ENCODE assay signal across 11 cellular contexts in the genomic region with DNA sequence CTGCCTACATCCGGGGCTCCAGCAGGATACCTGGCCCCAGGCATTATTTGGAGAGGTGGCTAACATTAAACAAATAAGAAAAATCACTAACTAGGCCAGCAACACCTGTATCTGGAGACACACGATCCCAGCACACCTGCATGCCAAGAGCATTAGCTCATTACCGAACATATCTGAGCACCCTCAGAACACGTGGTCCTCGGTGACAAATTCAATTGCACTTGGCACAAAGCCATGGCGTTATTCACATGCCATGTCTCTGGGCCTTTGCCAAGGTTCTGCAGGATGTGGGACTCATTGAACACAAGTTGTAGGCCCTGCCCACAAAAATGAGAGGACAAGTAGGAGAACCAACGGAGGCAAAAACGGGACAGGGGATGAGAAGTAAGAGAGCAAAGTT.
DNase-seq lines count a peak whose midpoint lies in the region; ATAC-seq and TF ChIP-seq lines count a peak whose summit lies in the region.
"Had no signal": no experiment of that assay in that cellular context is flagged by ENCODE, and none has a peak within 500 bp of the region (broad histone marks: within the 10 kb centered on the region; RNA-seq: fewer than 3 reads in every experiment).

No MANE protein-coding gene starts in this region.

- H3K4me1 Mint-ChIP-seq in mesothelial cell of epicardium, result peaks cover 11% of the 10 kb centered on the region
- no peaks in the 10 kb centered on the region for H3K4me1 Mint-ChIP-seq in T-helper 2 cell treated with Interferon-gamma antibody and Interleukin-4, amounts not matched to agents 5 μg/mL and 100 μg/mL, for 36 hours (ENCODE audit: low read depth)
- H3K4me1 Mint-ChIP-seq in natural killer cell treated with Interleukin-12 subunit alpha and Interleukin-12 subunit beta and Interleukin-15 and Interleukin-18, amount 100 ng/mL, for 72 hours (ENCODE audit: low read depth in 2 of 2), result no peaks in the 10 kb centered on the region
- no peaks in the 10 kb centered on the region for H3K4me1 Mint-ChIP-seq in CD4-positive, alpha-beta T cell (ENCODE audit: low read depth)
- H3K4me1 Mint-ChIP-seq: immature natural killer cell had no signal

- no peak overlapping the region for H3K4me3 Mint-ChIP-seq in mesothelial cell of epicardium
- H3K4me3 Mint-ChIP-seq in T-helper 2 cell treated with Interferon-gamma antibody and Interleukin-4, amounts not matched to agents 5 μg/mL and 100 μg/mL, for 36 hours, result no peak overlapping the region
- no peak overlapping the region for H3K4me3 Mint-ChIP-seq in natural killer cell treated with Interleukin-12 subunit alpha and Interleukin-12 subunit beta and Interleukin-15 and Interleukin-18, amount 100 ng/mL, for 72 hours
- H3K4me3 Mint-ChIP-seq in CD4-positive, alpha-beta T cell, result no peak overlapping the region
- H3K4me3 Mint-ChIP-seq: immature natural killer cell had no signal

- H3K27me3 Mint-ChIP-seq in mesothelial cell of epicardium (ENCODE audit: low read depth), result peaks cover 24% of the 10 kb centered on the region
- H3K27me3 Mint-ChIP-seq in T-helper 2 cell treated with Interferon-gamma antibody and Interleukin-4, amounts not matched to agents 5 μg/mL and 100 μg/mL, for 36 hours (ENCODE audit: low read depth), result no peaks in the 10 kb centered on the region
- no peaks in the 10 kb centered on the region for H3K27me3 Mint-ChIP-seq in natural killer cell treated with Interleukin-12 subunit alpha and Interleukin-12 subunit beta and Interleukin-15 and Interleukin-18, amount 100 ng/mL, for 72 hours
- H3K27me3 Mint-ChIP-seq in CD4-positive, alpha-beta T cell, result no peaks in the 10 kb centered on the region

- intact Hi-C loops in CD4-positive, alpha-beta T cell (cut with DNase I, micrococcal nuclease), result no loop called here

- H3K36me3 Mint-ChIP-seq in mesothelial cell of epicardium, result no peaks in the 10 kb centered on the region
- H3K36me3 Mint-ChIP-seq in T-helper 2 cell treated with Interferon-gamma antibody and Interleukin-4, amounts not matched to agents 5 μg/mL and 100 μg/mL, for 36 hours (ENCODE audit: low read depth), result no peaks in the 10 kb centered on the region
- H3K36me3 Mint-ChIP-seq in natural killer cell treated with Interleukin-12 subunit alpha and Interleukin-12 subunit beta and Interleukin-15 and Interleukin-18, amount 100 ng/mL, for 72 hours, result no peaks in the 10 kb centered on the region
- no peaks in the 10 kb centered on the region for H3K36me3 Mint-ChIP-seq in CD4-positive, alpha-beta T cell (ENCODE audit: low read depth)
- H3K36me3 Mint-ChIP-seq: immature natural killer cell had no signal

- DNase-seq in Daoy (ENCODE audit: low read depth) (peak; percentile 3), NCI-H1694 treated with DMSO at 0.1 percent for 48 hours (lab: John Stamatoyannopoulos, UW) (peak; percentile 29), SHP77 treated with DMSO at 0.1 percent for 48 hours (lab: John Stamatoyannopoulos, UW) (peak; percentile 86), mesothelial cell of epicardium (ENCODE audit: low spot score in 2 of 2, unreplicated experiment in 2 of 2) (peak; percentile 36 to 51)
- no peak for DNase-seq in T-helper 2 cell treated with Interferon-gamma antibody and Interleukin-4, amounts not matched to agents 5 μg/mL and 100 μg/mL, for 36 hours (ENCODE audit: low spot score)
- DNase-seq in natural killer cell treated with Interleukin-12 subunit alpha and Interleukin-12 subunit beta and Interleukin-15 and Interleukin-18, amount 100 ng/mL, for 72 hours (ENCODE audit: low spot score), result no peak
- DNase-seq in CD4-positive, alpha-beta T cell, result no peak
- DNase-seq: dorsolateral prefrontal cortex, immature natural killer cell, sigmoid colon had no signal

- no peak for TF ChIP-seq CTCF in mesothelial cell of epicardium (IDR thresholded peaks at IDR 0.05; ENCODE audit: unreplicated experiment)
- no peak for TF ChIP-seq CTCF in CD4-positive, alpha-beta T cell (IDR thresholded peaks at IDR 0.05)

- CTCF ChIA-PET in CD4-positive, alpha-beta T cell (lab: Charles Lee), result no interaction called here

- H3K9me3 Mint-ChIP-seq in mesothelial cell of epicardium, result no peaks in the 10 kb centered on the region
- H3K9me3 Mint-ChIP-seq in T-helper 2 cell treated with Interferon-gamma antibody and Interleukin-4, amounts not matched to agents 5 μg/mL and 100 μg/mL, for 36 hours, result peaks cover 42% of the 10 kb centered on the region
- peaks cover 7% of the 10 kb centered on the region for H3K9me3 Mint-ChIP-seq in natural killer cell treated with Interleukin-12 subunit alpha and Interleukin-12 subunit beta and Interleukin-15 and Interleukin-18, amount 100 ng/mL, for 72 hours
- H3K9me3 Mint-ChIP-seq in CD4-positive, alpha-beta T cell, result peaks cover 4% of the 10 kb centered on the region

- POLR2A ChIA-PET in CD4-positive, alpha-beta T cell (lab: Charles Lee), result no interaction called here

- H3K9me3 ChIP-seq in CD4-positive, alpha-beta T cell (ENCODE audit: control insufficient read depth, low read length), result no peaks in the 10 kb centered on the region
- H3K9me3 ChIP-seq: sigmoid colon had no signal

- H3K27ac ChIP-seq in CD4-positive, alpha-beta T cell (ENCODE audit: low read depth, low read length), result no peak overlapping the region
- H3K27ac ChIP-seq: dorsolateral prefrontal cortex, sigmoid colon had no signal

- no peaks in the 10 kb centered on the region for H3K27me3 ChIP-seq in CD4-positive, alpha-beta T cell (ENCODE audit: control insufficient read depth, insufficient read depth, low read length)
- H3K27me3 ChIP-seq: sigmoid colon had no signal

- H3K27ac Mint-ChIP-seq in mesothelial cell of epicardium, result peak overlapping the region; percentile 71
- H3K27ac Mint-ChIP-seq in T-helper 2 cell treated with Interferon-gamma antibody and Interleukin-4, amounts not matched to agents 5 μg/mL and 100 μg/mL, for 36 hours, result no peak overlapping the region
- H3K27ac Mint-ChIP-seq in natural killer cell treated with Interleukin-12 subunit alpha and Interleukin-12 subunit beta and Interleukin-15 and Interleukin-18, amount 100 ng/mL, for 72 hours, result no peak overlapping the region
- H3K27ac Mint-ChIP-seq in CD4-positive, alpha-beta T cell, result no peak overlapping the region
- H3K27ac Mint-ChIP-seq: immature natural killer cell had no signal

- no peak for ATAC-seq in GM21825 (IDR thresholded peaks at IDR 0.05; ENCODE audit: unreplicated experiment)
- no peak for ATAC-seq in natural killer cell treated with Interleukin-12 subunit alpha and Interleukin-12 subunit beta and Interleukin-15 and Interleukin-18, amount 100 ng/mL, for 72 hours
- no peak for ATAC-seq in CD4-positive, alpha-beta T cell (ENCODE audit: poor library complexity)

Comparison
In these comparisons a context has a peak if more than half of its experiments do, and no peak if none do; other contexts are left out.
1. DNase-seq: peak in Daoy (single experiment), NCI-H1694 treated with DMSO at 0.1 percent for 48 hours (single experiment), SHP77 treated with DMSO at 0.1 percent for 48 hours (single experiment) and mesothelial cell of epicardium (2 of 2); none in T-helper 2 cell treated with Interferon-gamma antibody and Interleukin-4, amounts not matched to agents 5 μg/mL and 100 μg/mL, for 36 hours (single experiment), natural killer cell treated with Interleukin-12 subunit alpha and Interleukin-12 subunit beta and Interleukin-15 and Interleukin-18, amount 100 ng/mL, for 72 hours (single experiment) and CD4-positive, alpha-beta T cell (0 of 10).